ENCODE assay signal across 9 cellular contexts in genomic region chr1:223628233-223628632, GRCh38. TPM values are rescaled to one million over a fixed set of nuclear protein-coding genes. Genes with fewer than 3 reads are reported as not detected.
DNase-seq lines count a peak whose midpoint lies in the region; ATAC-seq and TF ChIP-seq lines count a peak whose summit lies in the region.
"Had no signal": no experiment of that assay in that cellular context is flagged by ENCODE, and none has a peak within 500 bp of the region (broad histone marks: within the 10 kb centered on the region; RNA-seq: fewer than 3 reads in every experiment).

No MANE protein-coding gene starts in this region.

- RAD21 ChIA-PET in HCT116 (lab: Charles Lee; ENCODE audit: low non-redundant PET in 1 of 2, low total read pairs in 2 of 2, uncharacterized antibody in 2 of 2, unreplicated experiment in 2 of 2): no interaction called here

- H3K9me3 ChIP-seq in HCT116 (ENCODE audit: control insufficient read depth in 1 of 2, insufficient read depth in 1 of 2, low read depth in 1 of 2, low read length in 2 of 2) (no peaks in the 10 kb centered on the region), prostate gland (no peaks in the 10 kb centered on the region)

- no peaks in the 10 kb centered on the region for H4K20me1 ChIP-seq in HCT116 (ENCODE audit: insufficient read depth)

- H3K4me2 ChIP-seq in HCT116 (ENCODE audit: low read length): 0 out of 2 replicates have a peak overlapping the region, but pooled peaks have one; percentile 22

- ATAC-seq in HCT116: peak; percentile 99
- ATAC-seq in GM18517 (IDR thresholded peaks at IDR 0.05; ENCODE audit: unreplicated experiment): no peak

- no peaks in the 10 kb centered on the region for H3K36me3 ChIP-seq in HCT116 (ENCODE audit: control insufficient read depth in 1 of 2, insufficient read depth in 2 of 2, low read length in 2 of 2)
- H3K36me3 ChIP-seq in prostate gland: no peaks in the 10 kb centered on the region

- TF ChIP-seq RAD21 in HCT116 (IDR thresholded peaks at IDR 0.05; ENCODE audit: low read depth): peak; percentile 46

- peak; percentile 70 for DNase-seq in Daoy (ENCODE audit: low read depth)
- peak; percentile 54 for DNase-seq in HCT116 (ENCODE audit: low read depth, low spot score)
- peak; percentile 76 for DNase-seq in NCI-H69 (lab: John Stamatoyannopoulos, UW)
- peak; percentile 80 for DNase-seq in activated CD8-positive, alpha-beta memory T cell treated with anti-CD3 and anti-CD28 coated beads, Interleukin-2, amount 50 U/mL, for 48 hours
- DNase-seq in foreskin fibroblast: peak in 1 of 2 donors; percentile 19
- peak; percentile 10 for DNase-seq in prostate gland (ENCODE audit: low spot score)
- DNase-seq in hippocampal formation (lab: John Stamatoyannopoulos, UW): no peak

- CTCF ChIA-PET in HCT116 (lab: Charles Lee): interaction anchor here (0.6 to 2.3 kb wide), 19 partner anchors 9 to 504 kb away, joined by 3 to 12 read pairs (median 3); partner anchors contain the start of gene TLR5

- TF ChIP-seq POLR2A in HCT116 (IDR thresholded peaks at IDR 0.05; ENCODE audit: borderline replicate concordance, extremely low read depth, insufficient read depth, insufficient read length): no peak
- TF ChIP-seq POLR2A in prostate gland (IDR thresholded peaks at IDR 0.05): no peak

- no TSS peak for BruUV-seq in HCT116 (replicated peaks; lab: Mats Ljungman, UMichigan)

- H2AFZ ChIP-seq in HCT116 (ENCODE audit: low read depth, low read length, poor library complexity, severe bottlenecking): peak overlapping the region; percentile 68

- POLR2A ChIA-PET in HCT116 (lab: Charles Lee): no interaction called here

- H3K4me1 ChIP-seq in HCT116 (ENCODE audit: control insufficient read depth in 1 of 2, insufficient read depth in 2 of 2, low read length in 2 of 2) (peaks cover 0 to 3% of the 10 kb centered on the region in 2 experiments; a peak in 1 of 4 replicates), prostate gland (replicated peaks) (no peaks in the 10 kb centered on the region)

- no peak overlapping the region for H3K4me3 ChIP-seq in HCT116 (replicated peaks in 1 of 2; ENCODE audit: low read depth in 1 of 2, low read length in 2 of 2)
- H3K4me3 ChIP-seq in foreskin fibroblast (ENCODE audit: low read depth in 1 of 2, low read length in 2 of 2): no peak overlapping the region
- H3K4me3 ChIP-seq in prostate gland: no peak overlapping the region

- WGBS in prostate gland: 43% methylated on average over 7 of the region's 7 CpGs

- no peaks in the 10 kb centered on the region; the same call in 1 of the 2 replicates for H3K27me3 ChIP-seq in HCT116 (ENCODE audit: insufficient read depth, low read length)
- no peaks in the 10 kb centered on the region for H3K27me3 ChIP-seq in prostate gland (replicated peaks; ENCODE audit: insufficient read depth)

- intact Hi-C loops in HCT116 (cut with micrococcal nuclease) (no loop called here), prostate gland (cut with DNase I) (no loop called here)

- H3K27ac ChIP-seq in HCT116 (ENCODE audit: low read depth, low read length) (no peak overlapping the region), prostate gland (no peak overlapping the region)

- no peak overlapping the region for H3K9ac ChIP-seq in HCT116 (ENCODE audit: low read length)

- no peaks in the 10 kb centered on the region for H3K79me2 ChIP-seq in HCT116 (ENCODE audit: insufficient read depth, low read length)

- TF ChIP-seq CTCF in HCT116 (IDR thresholded peaks at IDR 0.05 in 2 of 3, conservative IDR thresholded peaks at IDR 0.05 in 1 of 3; ENCODE audit: borderline replicate concordance in 1 of 3, insufficient read depth in 1 of 3, low read depth in 2 of 3, low read length in 2 of 3): peak; percentile 51 to 93 (median 86); a peak in 5 of 6 replicates
- peak; percentile 62 for TF ChIP-seq CTCF in foreskin fibroblast (IDR thresholded peaks at IDR 0.05; ENCODE audit: low read depth, low read length)
- peak in 3 of 4 experiments; percentile 22 to 55 (median 36) for TF ChIP-seq CTCF in prostate gland (IDR thresholded peaks at IDR 0.05)

- no peaks in the 10 kb centered on the region for H3K9me2 ChIP-seq in HCT116 (ENCODE audit: insufficient read depth)

TF ChIP-seq in HCT116, 20 proteins besides CTCF, POLR2A, EP300 and RAD21:
- TF ChIP-seq MAX (IDR thresholded peaks at IDR 0.05): peak; percentile 88
- no peak for TF ChIP-seq EZH2phosphoT487 (IDR thresholded peaks at IDR 0.05; ENCODE audit: borderline replicate concordance)

RNA-seq across cellular contexts. Expression of gene CAPN8, which starts 37.3 kb away (rescaled TPM):
- total RNA-seq in Daoy (2014; rRNA removed; shearing (Covaris generic)): not detected in 2 replicates
- total RNA-seq in HCT116 (2021; ENCODE audit: unreplicated experiment) (0.54 TPM), prostate gland (1 to 10 TPM; 3.0 to 5.6 TPM)
- polyA plus RNA-seq in HCT116 (2012): 0.17 and 0.25 TPM in 2 replicates
- total RNA-seq: subcutaneous adipose tissue had no signal

Comparison
In these comparisons a context has a peak if more than half of its experiments do, and no peak if none do; other contexts are left out.
1. DNase-seq: peak in Daoy (single experiment), HCT116 (single experiment), NCI-H69 (single experiment), activated CD8-positive, alpha-beta memory T cell treated with anti-CD3 and anti-CD28 coated beads, Interleukin-2, amount 50 U/mL, for 48 hours (single experiment) and prostate gland (single experiment); none in hippocampal formation (0 of 2).
2. CTCF ChIP-seq: peak in every context shown above with its lines; median percentile 86 in HCT116; 62 in foreskin fibroblast; 36 in prostate gland.